Comparison of ENCODE assay signal across 16 cellular contexts in genomic region chr4:33323393-33323792, GRCh38.
A peak's percentile ranks its signal among the peaks of the same experiment; 100 is the strongest.
DNase-seq lines count a peak whose midpoint lies in the region; ATAC-seq and TF ChIP-seq lines count a peak whose summit lies in the region.
"Had no signal": no experiment of that assay in that cellular context is flagged by ENCODE, and none has a peak within 500 bp of the region (broad histone marks: within the 10 kb centered on the region; RNA-seq: fewer than 3 reads in every experiment).

No MANE protein-coding gene starts in this region.

- TF ChIP-seq CTCF in RWPE2 (IDR thresholded peaks at IDR 0.05; ENCODE audit: poor library complexity, severe bottlenecking) (no peak), epithelial cell of esophagus (IDR thresholded peaks at IDR 0.05; ENCODE audit: insufficient read depth, low read depth, low read length, missing control alignments) (no peak)

- H3K9me3 ChIP-seq in RWPE2 (ENCODE audit: severe bottlenecking): no peaks in the 10 kb centered on the region
- H3K9me3 ChIP-seq: BLaER1 treated with 17β-estradiol and CSF1 and Interleukin-3, amounts not matched to agents 10 nM and 100 nM had no signal

- H3K4me3 ChIP-seq in RWPE2 (ENCODE audit: severe bottlenecking) (no peak overlapping the region), epithelial cell of esophagus (ENCODE audit: low read length) (no peak overlapping the region), skeletal muscle cell (ENCODE audit: low read depth, low read length) (no peak overlapping the region)
- H3K4me3 ChIP-seq: BLaER1 treated with 17β-estradiol and CSF1 and Interleukin-3, amounts not matched to agents 10 nM and 100 nM had no signal

- DNase-seq in M059J (ENCODE audit: low read depth): peak; percentile 28
- DNase-seq in RWPE2 (ENCODE audit: low spot score): no peak
- peak; percentile 60 for DNase-seq in epithelial cell of esophagus (ENCODE audit: low read depth)
- peak; percentile 26 for DNase-seq in skeletal muscle cell (ENCODE audit: low read depth)
- DNase-seq in COLO668 (lab: John Stamatoyannopoulos, UW; ENCODE audit: unreplicated experiment): no peak
- no peak for DNase-seq in hypothalamus (lab: John Stamatoyannopoulos, UW)
- DNase-seq in NCI-H524 (lab: John Stamatoyannopoulos, UW): no peak
- DNase-seq: Caco-2; CD8-positive, alpha-beta memory T cell; GDM1; GOT3; H7; HFFc6 had no signal

- H3K27me3 ChIP-seq in RWPE2 (ENCODE audit: insufficient read depth, poor library complexity, severe bottlenecking): no peaks in the 10 kb centered on the region
- H3K27me3 ChIP-seq: BLaER1 treated with 17β-estradiol and CSF1 and Interleukin-3, amounts not matched to agents 10 nM and 100 nM had no signal

- no peaks in the 10 kb centered on the region for H3K4me1 ChIP-seq in RWPE2 (ENCODE audit: insufficient read depth, poor library complexity, severe bottlenecking)
- H3K4me1 ChIP-seq: BLaER1 treated with 17β-estradiol and CSF1 and Interleukin-3, amounts not matched to agents 10 nM and 100 nM; Caco-2 had no signal

- ATAC-seq in RWPE2 (ENCODE audit: low read depth): peak; percentile 44; the same call in 1 of the 3 replicates
- ATAC-seq: HCT116, HepG2 had no signal

- no peaks in the 10 kb centered on the region for H3K36me3 ChIP-seq in RWPE2 (ENCODE audit: low read depth)
- H3K36me3 ChIP-seq: BLaER1 treated with 17β-estradiol and CSF1 and Interleukin-3, amounts not matched to agents 10 nM and 100 nM had no signal

- no peak overlapping the region for H3K27ac ChIP-seq in RWPE2 (ENCODE audit: poor library complexity, severe bottlenecking)
- H3K27ac ChIP-seq: BLaER1 treated with 17β-estradiol and CSF1 and Interleukin-3, amounts not matched to agents 10 nM and 100 nM had no signal

Comparison
In these comparisons a context has a peak if more than half of its experiments do, and no peak if none do; other contexts are left out.
1. DNase-seq: peak in M059J (single experiment), epithelial cell of esophagus (single experiment) and skeletal muscle cell (single experiment); none in RWPE2 (single experiment), COLO668 (single experiment), hypothalamus (0 of 51) and NCI-H524 (0 of 2).